In genomic region chr2:65198737-65199136, GRCh38 we compare ENCODE assay signal across 1 cellular context.
TF ChIP-seq lines count a peak whose summit lies in the region.

No MANE protein-coding gene starts in this region.

TF ChIP-seq in IMR-90, 13 proteins besides CTCF, POLR2A, EP300 and RAD21:
- TF ChIP-seq CHD1 (IDR thresholded peaks at IDR 0.05; ENCODE audit: low read depth, low read length): no peak
